19 cellular contexts compared by ENCODE assay signal in genomic region chr2:161952722-161953322, GRCh38.
A peak's percentile ranks its signal among the peaks of the same experiment; 100 is the strongest.
DNase-seq lines count a peak whose midpoint lies in the region; ATAC-seq and TF ChIP-seq lines count a peak whose summit lies in the region.
"Had no signal": no experiment of that assay in that cellular context is flagged by ENCODE, and none has a peak within 500 bp of the region (broad histone marks: within the 10 kb centered on the region; RNA-seq: fewer than 3 reads in every experiment).

No MANE protein-coding gene starts in this region.

- peak; percentile 69 for ATAC-seq in activated CD8-positive, alpha-beta T cell treated with anti-CD3 and anti-CD28 coated beads for 36 hours
- peak; percentile 59 for ATAC-seq in effector memory CD8-positive, alpha-beta T cell (replicated peaks)
- no peak for ATAC-seq in HG03469 (IDR thresholded peaks at IDR 0.05; ENCODE audit: unreplicated experiment)
- ATAC-seq: A549, gastroesophageal sphincter had no signal

- H3K36me3 ChIP-seq in CD4-positive, alpha-beta memory T cell (ENCODE audit: insufficient read depth, low read length) = no peaks in the 10 kb centered on the region
- H3K36me3 ChIP-seq in Caco-2 (ENCODE audit: control insufficient read depth, insufficient read depth, low read length) = no peaks in the 10 kb centered on the region
- H3K36me3 ChIP-seq: BLaER1 treated with 17β-estradiol and CSF1 and Interleukin-3, amounts not matched to agents 10 nM and 100 nM; gastroesophageal sphincter had no signal

- DNase-seq in activated CD4-positive, alpha-beta T cell treated with anti-CD3 and anti-CD28 coated beads for 4 hours = peak; percentile 9 to 14
- no peak for DNase-seq in activated CD4-positive, alpha-beta T cell treated with anti-CD3 and anti-CD28 coated beads, Interleukin-2, amount 50 U/mL, for 1 hour
- DNase-seq in CD4-positive, alpha-beta memory T cell = peak; percentile 36 to 58 (median 46)
- peak; percentile 49 for DNase-seq in activated CD8-positive, alpha-beta T cell treated with anti-CD3 and anti-CD28 coated beads for 36 hours
- DNase-seq in effector memory CD8-positive, alpha-beta T cell = peak in 2 of 3 experiments; percentile 16 to 21
- DNase-seq in GOT3 (lab: John Stamatoyannopoulos, UW) (no peak), Caco-2 (no peak)
- DNase-seq: DMS153; GF-D8; mesendoderm; NCI-H1417; OCI-M1; Right ventricle myocardium superior; stimulated activated CD4-positive, alpha-beta T cell treated with anti-CD3 and anti-CD28 coated beads, Interleukin-2, amount 100 ng/mL, for 24 hours had no signal

- intact Hi-C loops in CD4-positive, alpha-beta memory T cell (cut with micrococcal nuclease) = loop anchor here (2.0 to 10.0 kb wide), 4 partner anchors 119 to 538 kb away; partner anchors contain the start of genes DPP4, IFIH1 and TBR1
- intact Hi-C loops in activated CD8-positive, alpha-beta T cell treated with anti-CD3 and anti-CD28 coated beads for 36 hours (cut with micrococcal nuclease) = loop anchor here (1.0 to 10.0 kb wide), 5 partner anchors 14 to 788 kb away; partner anchors contain the start of gene TANK
- intact Hi-C loops in Caco-2 (cut with micrococcal nuclease; ENCODE audit: unreplicated experiment) = no loop called here

- H3K4me1 Mint-ChIP-seq in CD4-positive, alpha-beta memory T cell = peaks cover 44 to 59% (median 49%) of the 10 kb centered on the region in 4 donors
- H3K4me1 Mint-ChIP-seq in activated CD8-positive, alpha-beta T cell treated with anti-CD3 and anti-CD28 coated beads for 36 hours (ENCODE audit: low read depth) = peaks cover 63% of the 10 kb centered on the region
- H3K4me1 Mint-ChIP-seq in effector memory CD8-positive, alpha-beta T cell (ENCODE audit: low read depth in 2 of 2) = peaks cover 41% of the 10 kb centered on the region in 2 donors
- H3K4me1 Mint-ChIP-seq in Caco-2 (ENCODE audit: low read depth, unreplicated experiment) = no peaks in the 10 kb centered on the region
- H3K4me1 Mint-ChIP-seq: nephron had no signal

- BruUV-seq in Caco-2 (replicated peaks; lab: Mats Ljungman, UMichigan) = no TSS peak

- H3K27me3 ChIP-seq in CD4-positive, alpha-beta memory T cell (ENCODE audit: insufficient read depth, low read length) = no peaks in the 10 kb centered on the region
- H3K27me3 ChIP-seq in Caco-2 (replicated peaks; ENCODE audit: control insufficient read depth, insufficient read depth, low read length) = no peaks in the 10 kb centered on the region
- H3K27me3 ChIP-seq: BLaER1 treated with 17β-estradiol and CSF1 and Interleukin-3, amounts not matched to agents 10 nM and 100 nM; gastroesophageal sphincter had no signal

- CTCF ChIA-PET in CD4-positive, alpha-beta memory T cell (lab: Charles Lee; ENCODE audit: partially characterized antibody) = interaction anchor here (0.7 to 5.0 kb wide), 9 partner anchors 13 to 366 kb away, joined by 3 to 22 read pairs (median 4); no protein-coding TSS in a partner anchor
- CTCF ChIA-PET in activated CD8-positive, alpha-beta T cell treated with anti-CD3 and anti-CD28 coated beads for 36 hours (lab: Charles Lee) = interaction anchor here (0.7 to 3.2 kb wide), 15 partner anchors 11 to 366 kb away, joined by 3 to 19 read pairs (median 4); partner anchors contain the start of gene DPP4
- CTCF ChIA-PET in Caco-2 (lab: Charles Lee) = no interaction called here

- H3K9me3 Mint-ChIP-seq in CD4-positive, alpha-beta memory T cell = no peaks in the 10 kb centered on the region
- H3K9me3 Mint-ChIP-seq in activated CD8-positive, alpha-beta T cell treated with anti-CD3 and anti-CD28 coated beads for 36 hours = no peaks in the 10 kb centered on the region
- H3K9me3 Mint-ChIP-seq in effector memory CD8-positive, alpha-beta T cell = no peaks in the 10 kb centered on the region
- no peaks in the 10 kb centered on the region for H3K9me3 Mint-ChIP-seq in Caco-2 (ENCODE audit: unreplicated experiment)
- H3K9me3 Mint-ChIP-seq: nephron had no signal

- no peaks in the 10 kb centered on the region for H3K36me3 Mint-ChIP-seq in CD4-positive, alpha-beta memory T cell
- peaks cover 10% of the 10 kb centered on the region for H3K36me3 Mint-ChIP-seq in activated CD8-positive, alpha-beta T cell treated with anti-CD3 and anti-CD28 coated beads for 36 hours (ENCODE audit: low read depth)
- peaks cover 12% of the 10 kb centered on the region for H3K36me3 Mint-ChIP-seq in effector memory CD8-positive, alpha-beta T cell (ENCODE audit: insufficient read depth)
- no peaks in the 10 kb centered on the region for H3K36me3 Mint-ChIP-seq in Caco-2 (ENCODE audit: insufficient read depth, unreplicated experiment)

- peak overlapping the region; percentile 67 to 90 (median 82) for H3K27ac Mint-ChIP-seq in CD4-positive, alpha-beta memory T cell
- H3K27ac Mint-ChIP-seq in activated CD8-positive, alpha-beta T cell treated with anti-CD3 and anti-CD28 coated beads for 36 hours = peak overlapping the region; percentile 88
- peak overlapping the region in 1 of 2 donors; percentile 87 for H3K27ac Mint-ChIP-seq in effector memory CD8-positive, alpha-beta T cell
- no peak overlapping the region for H3K27ac Mint-ChIP-seq in Caco-2 (ENCODE audit: unreplicated experiment)

- POLR2A ChIA-PET in CD4-positive, alpha-beta memory T cell (lab: Charles Lee; ENCODE audit: partially characterized antibody) = interaction anchor here (0.8 to 4.0 kb wide), 6 partner anchors 18 to 366 kb away, joined by 3 to 29 read pairs (median 8); partner anchors contain the start of genes DPP4 and IFIH1
- POLR2A ChIA-PET in activated CD8-positive, alpha-beta T cell treated with anti-CD3 and anti-CD28 coated beads for 36 hours (lab: Charles Lee) = interaction anchor here (0.5 to 4.9 kb wide), 11 partner anchors 11 to 711 kb away, joined by 3 to 39 read pairs (median 4); no protein-coding TSS in a partner anchor
- POLR2A ChIA-PET in Caco-2 (lab: Charles Lee) = no interaction called here

- H3K27me3 Mint-ChIP-seq in CD4-positive, alpha-beta memory T cell = no peaks in the 10 kb centered on the region
- no peaks in the 10 kb centered on the region for H3K27me3 Mint-ChIP-seq in activated CD8-positive, alpha-beta T cell treated with anti-CD3 and anti-CD28 coated beads for 36 hours
- no peaks in the 10 kb centered on the region for H3K27me3 Mint-ChIP-seq in effector memory CD8-positive, alpha-beta T cell
- peaks cover 5% of the 10 kb centered on the region for H3K27me3 Mint-ChIP-seq in Caco-2 (ENCODE audit: insufficient read depth, unreplicated experiment)

- peak overlapping the region; percentile 22 for H3K27ac ChIP-seq in CD4-positive, alpha-beta memory T cell (ENCODE audit: low read depth, low read length)
- H3K27ac ChIP-seq: A549; BLaER1 treated with 17β-estradiol and CSF1 and Interleukin-3, amounts not matched to agents 10 nM and 100 nM; gastroesophageal sphincter had no signal

- no peak for TF ChIP-seq CTCF in activated CD8-positive, alpha-beta T cell treated with anti-CD3 and anti-CD28 coated beads for 36 hours (IDR thresholded peaks at IDR 0.05)
- TF ChIP-seq CTCF in Caco-2 (IDR thresholded peaks at IDR 0.05; ENCODE audit: insufficient read depth in 1 of 2, low read depth in 1 of 2, low read length in 1 of 2, severe bottlenecking in 1 of 2, unreplicated experiment in 1 of 2) = no peak

- H3K9me3 ChIP-seq in CD4-positive, alpha-beta memory T cell (ENCODE audit: control insufficient read depth in 1 of 2, low read length in 2 of 2) = no peaks in the 10 kb centered on the region
- H3K9me3 ChIP-seq in Caco-2 = no peaks in the 10 kb centered on the region
- H3K9me3 ChIP-seq: A549; BLaER1 treated with 17β-estradiol and CSF1 and Interleukin-3, amounts not matched to agents 10 nM and 100 nM; gastroesophageal sphincter had no signal

- H3K4me3 ChIP-seq in CD4-positive, alpha-beta memory T cell (ENCODE audit: low read length in 2 of 2) = no peak overlapping the region
- no peak overlapping the region for H3K4me3 ChIP-seq in Caco-2 (ENCODE audit: low read depth, low read length)
- H3K4me3 ChIP-seq: A549; BLaER1 treated with 17β-estradiol and CSF1 and Interleukin-3, amounts not matched to agents 10 nM and 100 nM; gastroesophageal sphincter had no signal

- H3K4me3 Mint-ChIP-seq in CD4-positive, alpha-beta memory T cell = peak overlapping the region; percentile 26 to 78 (median 60)
- peak overlapping the region; percentile 2 for H3K4me3 Mint-ChIP-seq in activated CD8-positive, alpha-beta T cell treated with anti-CD3 and anti-CD28 coated beads for 36 hours
- H3K4me3 Mint-ChIP-seq in effector memory CD8-positive, alpha-beta T cell = peak overlapping the region; percentile 61 to 72
- no peak overlapping the region for H3K4me3 Mint-ChIP-seq in Caco-2 (ENCODE audit: unreplicated experiment)
- H3K4me3 Mint-ChIP-seq: nephron had no signal

- peaks cover 69% of the 10 kb centered on the region for H3K4me1 ChIP-seq in CD4-positive, alpha-beta memory T cell (ENCODE audit: insufficient read depth, low read length)
- no peaks in the 10 kb centered on the region for H3K4me1 ChIP-seq in Caco-2
- H3K4me1 ChIP-seq: A549, gastroesophageal sphincter had no signal

Comparison
In these comparisons a context has a peak if more than half of its experiments do, and no peak if none do; other contexts are left out.
1. DNase-seq: peak in activated CD4-positive, alpha-beta T cell treated with anti-CD3 and anti-CD28 coated beads for 4 hours (2 of 2), CD4-positive, alpha-beta memory T cell (5 of 5), activated CD8-positive, alpha-beta T cell treated with anti-CD3 and anti-CD28 coated beads for 36 hours (single experiment) and effector memory CD8-positive, alpha-beta T cell (2 of 3); none in activated CD4-positive, alpha-beta T cell treated with anti-CD3 and anti-CD28 coated beads, Interleukin-2, amount 50 U/mL, for 1 hour (single experiment), GOT3 (single experiment) and Caco-2 (0 of 2).